In the genomic region with DNA sequence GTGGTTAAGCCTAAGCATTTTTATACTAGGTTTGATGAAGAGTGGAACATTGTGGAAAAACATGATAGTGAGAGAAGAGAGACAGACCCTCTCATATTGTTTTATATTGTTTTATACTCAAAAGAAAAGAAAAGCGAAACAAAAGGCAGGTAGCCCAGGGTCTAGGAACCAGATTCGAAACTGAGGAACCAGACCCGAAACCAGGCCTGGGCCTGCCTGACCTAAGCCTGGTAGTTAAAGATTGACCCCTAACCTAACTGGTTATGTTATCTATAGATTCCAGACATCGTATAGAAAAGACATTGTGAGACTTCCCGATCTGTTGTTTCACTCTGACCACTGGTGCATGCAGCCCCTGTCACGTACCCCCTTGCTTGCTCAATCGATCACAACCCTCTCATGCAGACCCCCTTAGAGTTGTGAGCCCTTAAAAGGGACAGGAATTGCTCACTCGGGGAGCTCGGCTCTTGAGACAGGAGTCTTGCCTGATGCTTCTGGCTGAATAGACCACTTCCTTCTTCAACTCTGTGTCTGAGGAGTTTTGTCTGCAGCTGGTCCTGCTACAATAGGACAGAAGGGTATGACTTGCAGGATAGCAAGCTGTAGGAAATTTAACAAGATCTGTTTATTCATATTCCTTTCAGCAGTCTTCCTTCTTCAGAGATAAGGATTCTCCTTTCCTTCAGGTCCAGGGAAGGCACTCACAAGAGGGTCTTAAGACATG, we compare ENCODE assay signal across 1 cellular context.
TF ChIP-seq lines count a peak whose summit lies in the region.

No MANE protein-coding gene starts in this region.

TF ChIP-seq in WTC11, 78 proteins besides CTCF, POLR2A, EP300 and RAD21 (continued from another document):
- no peak for TF ChIP-seq AR (CRISPR knock-in tag; IDR thresholded peaks at IDR 0.05)
- TF ChIP-seq CREB1 (CRISPR knock-in tag; IDR thresholded peaks at IDR 0.05) = no peak
